In genomic region chr22:20904008-20904979, GRCh38 we compare ENCODE assay signal across 1 cellular context.
TF ChIP-seq lines count a peak whose summit lies in the region.

No MANE protein-coding gene starts in this region.

TF ChIP-seq in K562, 482 proteins besides CTCF, POLR2A, EP300 and RAD21 (continued from another document and continues in another):
- TF ChIP-seq ARID3A (IDR thresholded peaks at IDR 0.05; ENCODE audit: borderline replicate concordance, low read depth, low read length) (no peak), RUNX1 (IDR thresholded peaks at IDR 0.05; ENCODE audit: low read depth) (no peak), KLF16 (IDR thresholded peaks at IDR 0.05) (no peak), ZNF695 (CRISPR knock-in tag; IDR thresholded peaks at IDR 0.05) (no peak), EHMT2 (IDR thresholded peaks at IDR 0.05) (no peak), ZFX (CRISPR knock-in tag; IDR thresholded peaks at IDR 0.05) (no peak), SIX5 (IDR thresholded peaks at IDR 0.05; ENCODE audit: borderline replicate concordance in 1 of 2, insufficient read depth in 1 of 2, low read depth in 1 of 2, low read length in 2 of 2) (no peak), FOXJ3 (CRISPR knock-in tag; IDR thresholded peaks at IDR 0.05) (no peak), DDX20 (tag; IDR thresholded peaks at IDR 0.05; ENCODE audit: low read depth) (no peak), SLC30A9 (CRISPR knock-in tag; IDR thresholded peaks at IDR 0.05) (no peak), THAP7 (CRISPR knock-in tag; IDR thresholded peaks at IDR 0.05) (no peak), L3MBTL2 (IDR thresholded peaks at IDR 0.05) (no peak), RNF219 (CRISPR knock-in tag; IDR thresholded peaks at IDR 0.05) (no peak), POLR2AphosphoS2 (IDR thresholded peaks at IDR 0.05; ENCODE audit: low read length) (no peak), SMARCB1 (IDR thresholded peaks at IDR 0.05; ENCODE audit: insufficient read length, low read depth) (no peak), POLR3G (IDR thresholded peaks at IDR 0.05; ENCODE audit: extremely low read depth, insufficient read length, insufficient replicate concordance) (no peak), ARID4B (CRISPR knock-in tag; IDR thresholded peaks at IDR 0.05) (no peak; the same call in 1 of the 2 replicates), HDAC2 (IDR thresholded peaks at IDR 0.05) (no peak; the same call in 1 of the 2 replicates), PRPF4 (IDR thresholded peaks at IDR 0.05; ENCODE audit: insufficient read depth, low read depth, low read length, poor library complexity, severe bottlenecking) (no peak), SNIP1 (IDR thresholded peaks at IDR 0.05; ENCODE audit: low read depth) (no peak), ZKSCAN8 (CRISPR knock-in tag; IDR thresholded peaks at IDR 0.05) (no peak), CEBPB (tag; IDR thresholded peaks at IDR 0.05) (peak; percentile 100), ELF1 (tag; IDR thresholded peaks at IDR 0.05) (no peak), TCF15 (CRISPR knock-in tag; IDR thresholded peaks at IDR 0.05) (no peak), ZNF408 (CRISPR knock-in tag; IDR thresholded peaks at IDR 0.05; ENCODE audit: low read depth) (no peak), ZNF764 (CRISPR knock-in tag; IDR thresholded peaks at IDR 0.05; ENCODE audit: low read depth) (no peak), SIN3B (IDR thresholded peaks at IDR 0.05; ENCODE audit: low read depth) (no peak), ZNF133 (CRISPR knock-in tag; IDR thresholded peaks at IDR 0.05) (no peak), THRB (CRISPR knock-in tag; conservative IDR thresholded peaks at IDR 0.05) (no peak), CXXC5 (CRISPR knock-in tag; IDR thresholded peaks at IDR 0.05) (no peak), ZZZ3 (IDR thresholded peaks at IDR 0.05) (no peak), ZNF668 (CRISPR knock-in tag; IDR thresholded peaks at IDR 0.05) (no peak), TRIM24 (IDR thresholded peaks at IDR 0.05) (peak; percentile 98 to 99), DACH1 (IDR thresholded peaks at IDR 0.05; ENCODE audit: partially characterized antibody) (no peak), DNMT1 (IDR thresholded peaks at IDR 0.05) (no peak), ATF1 (CRISPR knock-in tag; IDR thresholded peaks at IDR 0.05) (no peak), ATF1 (tag; IDR thresholded peaks at IDR 0.05) (peak; percentile 39; the same call in 1 of the 2 replicates), TCF7 (IDR thresholded peaks at IDR 0.05; ENCODE audit: borderline replicate concordance) (no peak), MIER1 (IDR thresholded peaks at IDR 0.05; ENCODE audit: low read depth) (no peak), ZNF561 (CRISPR knock-in tag; conservative IDR thresholded peaks at IDR 0.05) (no peak), HBP1 (CRISPR knock-in tag; IDR thresholded peaks at IDR 0.05) (no peak), ZNF609 (CRISPR knock-in tag; IDR thresholded peaks at IDR 0.05; ENCODE audit: borderline replicate concordance) (no peak), PTTG1 (tag; IDR thresholded peaks at IDR 0.05; ENCODE audit: low read depth) (no peak), ZFP91 (CRISPR knock-in tag; IDR thresholded peaks at IDR 0.05) (no peak)
